ENCODE assay signal across 17 cellular contexts in the genomic region with DNA sequence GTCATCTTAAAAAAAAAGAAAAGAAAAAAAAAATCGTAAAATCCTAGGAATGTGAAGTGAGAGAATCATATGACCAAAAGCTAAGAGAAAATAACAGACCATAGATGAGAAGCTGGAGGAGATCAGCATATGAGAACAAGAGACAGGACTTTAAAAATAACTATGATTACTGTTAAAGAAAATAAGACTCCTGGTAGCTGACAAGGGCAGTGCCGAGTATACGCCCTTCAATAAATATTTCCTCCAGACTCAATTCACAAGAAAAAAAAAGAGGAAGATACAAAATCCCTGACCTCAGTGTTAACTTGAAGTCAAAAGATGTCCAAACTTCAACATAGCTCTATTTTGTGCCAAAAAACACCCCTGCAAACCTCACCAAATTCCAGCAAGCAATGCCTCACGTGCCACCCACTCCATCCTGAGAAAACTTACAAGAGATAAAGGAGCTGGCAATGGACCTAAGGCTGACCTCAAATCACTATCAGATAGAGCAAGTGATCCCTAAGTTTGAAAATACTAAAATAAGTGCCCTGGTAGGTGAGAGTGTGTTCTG.
A peak's percentile ranks its signal among the peaks of the same experiment; 100 is the strongest.
DNase-seq lines count a peak whose midpoint lies in the region; ATAC-seq, FAIRE-seq and TF ChIP-seq lines count a peak whose summit lies in the region.
"Had no signal": no experiment of that assay in that cellular context is flagged by ENCODE, and none has a peak within 500 bp of the region (broad histone marks: within the 10 kb centered on the region; RNA-seq: fewer than 3 reads in every experiment).

No MANE protein-coding gene starts in this region.

- no peak overlapping the region for H3K4me2 ChIP-seq in KMS-11
- no peak overlapping the region for H3K4me2 ChIP-seq in endothelial cell of umbilical vein (ENCODE audit: insufficient read depth, low read length)
- H3K4me2 ChIP-seq: BLaER1 had no signal

- TF ChIP-seq POLR2A in endothelial cell of umbilical vein (IDR thresholded peaks at IDR 0.05; ENCODE audit: low read depth, low read length), result no peak
- TF ChIP-seq POLR2A in testis (IDR thresholded peaks at IDR 0.05), result no peak
- TF ChIP-seq POLR2A in body of pancreas (IDR thresholded peaks at IDR 0.05), result no peak

- TF ChIP-seq CTCF in D721Med (IDR thresholded peaks at IDR 0.05; ENCODE audit: insufficient read depth, missing control alignments), result no peak
- TF ChIP-seq CTCF in KMS-11 (conservative IDR thresholded peaks at IDR 0.05; ENCODE audit: low read depth, low read length), result no peak
- TF ChIP-seq CTCF in endothelial cell of umbilical vein (IDR thresholded peaks at IDR 0.05; ENCODE audit: extremely low read depth in 1 of 2, insufficient read depth in 1 of 2, low read depth in 1 of 2, low read length in 2 of 2), result no peak
- TF ChIP-seq CTCF in testis (IDR thresholded peaks at IDR 0.05), result no peak
- TF ChIP-seq CTCF in body of pancreas (IDR thresholded peaks at IDR 0.05), result no peak

- 41 to 64% methylated on average over 4 of the region's 4 CpGs for WGBS in testis, 2 donors
- WGBS in body of pancreas, 2 donors, result 45 to 53% methylated on average over 4 of the region's 4 CpGs

- H3K36me3 ChIP-seq in KMS-11 (ENCODE audit: insufficient read depth) (no peaks in the 10 kb centered on the region), endothelial cell of umbilical vein (ENCODE audit: control insufficient read depth in 2 of 2, extremely low read depth in 1 of 2, insufficient read depth in 2 of 2, low read length in 2 of 2) (no peaks in the 10 kb centered on the region), testis (ENCODE audit: low read depth, missing control alignments) (no peaks in the 10 kb centered on the region), body of pancreas (replicated peaks in 1 of 2; ENCODE audit: insufficient read depth in 1 of 2, low read depth in 2 of 2) (no peaks in the 10 kb centered on the region)
- H3K36me3 ChIP-seq: BLaER1 had no signal

- no TSS peak for BruUV-seq in endothelial cell of umbilical vein (replicated peaks; lab: Mats Ljungman, UMichigan)

- no peak for DNase-seq in D721Med (ENCODE audit: insufficient read length, low spot score)
- no peak for DNase-seq in endothelial cell of umbilical vein (ENCODE audit: low read depth, low spot score)
- no peak for DNase-seq in testis
- DNase-seq in NCI-H1092 treated with DMSO at 0.1 percent for 48 hours (lab: John Stamatoyannopoulos, UW), result no peak
- DNase-seq in NCI-H2196 treated with DMSO at 0.1 percent for 48 hours (lab: John Stamatoyannopoulos, UW; ENCODE audit: unreplicated experiment), result no peak
- no peak for DNase-seq in body of pancreas
- DNase-seq: CD8-positive, alpha-beta T cell; DND-41; NCI-H1417 treated with DMSO at 0.1 percent for 48 hours; NCI-H1930; NCI-H2171 treated with DMSO at 0.1 percent for 48 hours; NCI-H774; PC-3 had no signal

- no peak overlapping the region for H3K27ac ChIP-seq in KMS-11
- no peak overlapping the region for H3K27ac ChIP-seq in endothelial cell of umbilical vein (ENCODE audit: insufficient read depth, low read depth, low read length)
- H3K27ac ChIP-seq in testis, result peak overlapping the region; percentile 29 to 67
- H3K27ac ChIP-seq in body of pancreas, result no peak overlapping the region
- H3K27ac ChIP-seq: BLaER1, RWPE1 had no signal

- H3K27me3 ChIP-seq in KMS-11 (ENCODE audit: insufficient read depth, low read depth) (no peaks in the 10 kb centered on the region), endothelial cell of umbilical vein (ENCODE audit: control insufficient read depth in 2 of 2, insufficient read depth in 2 of 2, low read length in 2 of 2) (no peaks in the 10 kb centered on the region), testis (no peaks in the 10 kb centered on the region), body of pancreas (no peaks in the 10 kb centered on the region)
- H3K27me3 ChIP-seq: BLaER1 had no signal

- H3K9ac ChIP-seq in KMS-11, result no peak overlapping the region
- H3K9ac ChIP-seq in endothelial cell of umbilical vein (replicated peaks; ENCODE audit: extremely low read depth, insufficient read depth, low read length), result no peak overlapping the region
- H3K9ac ChIP-seq: BLaER1 had no signal

- no peak for ATAC-seq in body of pancreas
- ATAC-seq: CD8-positive, alpha-beta T cell; PC-3 had no signal

- CTCF ChIA-PET in endothelial cell of umbilical vein (lab: Charles Lee), result interaction anchor here (0.9 to 1.6 kb wide), 4 partner anchors 8 to 70 kb away, joined by 3 to 6 read pairs (median 3); no protein-coding TSS in a partner anchor

- H3K79me2 ChIP-seq in KMS-11 (ENCODE audit: insufficient read depth, low read depth) (no peaks in the 10 kb centered on the region), endothelial cell of umbilical vein (ENCODE audit: control insufficient read depth, insufficient read depth, low read length) (no peaks in the 10 kb centered on the region)

- H2AFZ ChIP-seq in KMS-11 (ENCODE audit: low read depth) (peak overlapping the region; percentile 57), endothelial cell of umbilical vein (ENCODE audit: low read depth, low read length) (peak overlapping the region; percentile 93)

- H3K9me1 ChIP-seq in endothelial cell of umbilical vein (replicated peaks; ENCODE audit: control insufficient read depth, extremely low read depth, insufficient read depth, low read length), result no peaks in the 10 kb centered on the region

- dilution Hi-C loops in endothelial cell of umbilical vein (cut with MboI; ENCODE audit: extremely low pct_ligation_motif_present, low sequenced_read_pairs), result no loop called here

- no peaks in the 10 kb centered on the region for H3K9me3 ChIP-seq in endothelial cell of umbilical vein (replicated peaks; ENCODE audit: control insufficient read depth, insufficient read depth, low read length)
- no peaks in the 10 kb centered on the region for H3K9me3 ChIP-seq in testis
- H3K9me3 ChIP-seq in body of pancreas, result no peaks in the 10 kb centered on the region
- H3K9me3 ChIP-seq: BLaER1 had no signal

- H4K20me1 ChIP-seq in KMS-11 (ENCODE audit: insufficient read depth), result no peaks in the 10 kb centered on the region
- H4K20me1 ChIP-seq in endothelial cell of umbilical vein (replicated peaks; ENCODE audit: control insufficient read depth, extremely low read depth, insufficient read depth, low read length), result no peaks in the 10 kb centered on the region
- H4K20me1 ChIP-seq: BLaER1 had no signal

- H3K4me1 ChIP-seq in KMS-11 (ENCODE audit: low read depth, poor library complexity, severe bottlenecking) (peaks cover 10% of the 10 kb centered on the region), endothelial cell of umbilical vein (ENCODE audit: control insufficient read depth, extremely low read depth, insufficient read depth, low read length) (no peaks in the 10 kb centered on the region), testis (peaks cover 13% of the 10 kb centered on the region), body of pancreas (no peaks in the 10 kb centered on the region)
- H3K4me1 ChIP-seq: BLaER1 had no signal

- intact Hi-C loops in endothelial cell of umbilical vein (cut with micrococcal nuclease), result no loop called here
- intact Hi-C loops in testis (cut with DNase I; ENCODE audit: low total_unique reads), result no loop called here
- intact Hi-C loops in body of pancreas (cut with DNase I), result no loop called here

- POLR2A ChIA-PET in endothelial cell of umbilical vein (lab: Charles Lee), result no interaction called here

- H3K4me3 ChIP-seq in KMS-11 (IDR thresholded peaks at IDR 0.05; ENCODE audit: insufficient read depth, low read depth, low read length) (no peak overlapping the region), endothelial cell of umbilical vein (replicated peaks in 1 of 3; ENCODE audit: insufficient read depth in 1 of 3, low read depth in 1 of 3, low read length in 3 of 3) (no peak overlapping the region), testis (no peak overlapping the region), body of pancreas (no peak overlapping the region)
- H3K4me3 ChIP-seq: BLaER1 had no signal

- FAIRE-seq in D721Med (lab: Jason Lieb, UNC) (peak; percentile 73), endothelial cell of umbilical vein (lab: Jason Lieb, UNC) (no peak)
- FAIRE-seq: G401.6 had no signal

TF ChIP-seq in endothelial cell of umbilical vein, 7 proteins besides CTCF, POLR2A, EP300 and RAD21:
- TF ChIP-seq GATA2 (IDR thresholded peaks at IDR 0.05; ENCODE audit: insufficient read depth, insufficient read length, low read depth, low read length) (no peak), MYC (IDR thresholded peaks at IDR 0.05; ENCODE audit: low read depth, low read length) (no peak), JUN (IDR thresholded peaks at IDR 0.05; ENCODE audit: borderline replicate concordance, insufficient read depth, insufficient read length, low read depth) (no peak), POLR2AphosphoS5 (IDR thresholded peaks at IDR 0.05; ENCODE audit: insufficient read depth, low read depth, low read length) (no peak), FOS (IDR thresholded peaks at IDR 0.05; ENCODE audit: borderline replicate concordance, insufficient read depth, low read length) (no peak), EZH2 (IDR thresholded peaks at IDR 0.05; ENCODE audit: borderline replicate concordance, low read depth, low read length, severe bottlenecking) (no peak)
- TF ChIP-seq, protein P1, sequence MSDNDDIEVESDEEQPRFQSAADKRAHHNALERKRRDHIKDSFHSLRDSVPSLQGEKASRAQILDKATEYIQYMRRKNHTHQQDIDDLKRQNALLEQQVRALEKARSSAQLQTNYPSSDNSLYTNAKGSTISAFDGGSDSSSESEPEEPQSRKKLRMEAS (IDR thresholded peaks at IDR 0.05; ENCODE audit: insufficient read depth, insufficient read length), result no peak
TF ChIP-seq in endothelial cell of umbilical vein: peak in this region for 0.

Comparison
In these comparisons a context has a peak if more than half of its experiments do, and no peak if none do; other contexts are left out.
1. H3K27ac ChIP-seq: peak in testis (2 of 2); none in KMS-11 (single experiment), endothelial cell of umbilical vein (single experiment) and body of pancreas (0 of 4).